In the genomic region with DNA sequence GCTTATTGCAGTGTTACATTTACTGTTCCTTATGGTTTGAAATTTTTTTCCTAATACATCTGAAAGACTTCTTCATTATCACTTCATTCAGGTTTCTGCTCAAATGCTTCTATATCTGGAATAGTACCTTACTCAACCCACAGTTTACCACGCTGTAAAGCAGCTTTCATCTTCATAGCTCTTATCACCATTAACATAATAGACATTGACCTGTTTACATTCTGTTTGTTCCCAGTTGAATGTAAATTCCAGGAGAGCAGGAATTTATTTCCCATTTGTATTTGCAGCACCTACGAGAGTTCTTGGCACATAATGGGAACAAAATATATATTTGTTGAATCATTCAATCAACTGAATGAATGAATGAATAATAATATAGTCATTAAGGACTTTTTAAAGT, we compare ENCODE assay signal across 29 cellular contexts.
"Had no signal": no experiment of that assay in that cellular context is flagged by ENCODE, and none has a peak within 500 bp of the region (broad histone marks: within the 10 kb centered on the region; RNA-seq: fewer than 3 reads in every experiment).

No MANE protein-coding gene starts in this region.

- H3K27me3 ChIP-seq: ascending aorta, breast epithelium, cardiac muscle cell, colonic mucosa, esophagus muscularis mucosa, foreskin keratinocyte, gastrocnemius medialis, heart left ventricle had no signal

- H3K9me3 ChIP-seq: ascending aorta, breast epithelium, colonic mucosa, esophagus muscularis mucosa, gastrocnemius medialis had no signal

- H3K36me3 ChIP-seq: ascending aorta, breast epithelium, cardiac muscle cell, colonic mucosa, esophagus muscularis mucosa, gastrocnemius medialis, heart left ventricle had no signal

- H3K4me3 ChIP-seq: ascending aorta, breast epithelium, cardiac muscle cell, colonic mucosa, esophagus muscularis mucosa, gastrocnemius medialis, heart left ventricle had no signal

- H3K4me1 Mint-ChIP-seq: activated CD4-positive, alpha-beta memory T cell treated with anti-CD3 and anti-CD28 coated beads, Interleukin-2, amount 10 ng/mL, durations not matched to agents 7 days and 5 days; activated CD4-positive, alpha-beta T cell treated with anti-CD3 and anti-CD28 coated beads, Interleukin-2, amount 10 ng/mL, durations not matched to agents 7 days and 5 days; activated naive CD4-positive, alpha-beta T cell treated with anti-CD3 and anti-CD28 coated beads, Interleukin-2, amount 10 ng/mL, durations not matched to agents 7 days and 5 days; activated naive CD8-positive, alpha-beta T cell treated with anti-CD3 and anti-CD28 coated beads, Interleukin-2, amount 10 ng/mL, durations not matched to agents 7 days and 5 days; brain had no signal

- H3K27me3 Mint-ChIP-seq: activated CD4-positive, alpha-beta memory T cell treated with anti-CD3 and anti-CD28 coated beads, Interleukin-2, amount 10 ng/mL, durations not matched to agents 7 days and 5 days; activated CD4-positive, alpha-beta T cell treated with anti-CD3 and anti-CD28 coated beads, Interleukin-2, amount 10 ng/mL, durations not matched to agents 7 days and 5 days; activated naive CD4-positive, alpha-beta T cell treated with anti-CD3 and anti-CD28 coated beads, Interleukin-2, amount 10 ng/mL, durations not matched to agents 7 days and 5 days; activated naive CD8-positive, alpha-beta T cell treated with anti-CD3 and anti-CD28 coated beads, Interleukin-2, amount 10 ng/mL, durations not matched to agents 7 days and 5 days; activated T-cell treated with anti-CD3 and anti-CD28 coated beads, Interleukin-2, amount 50 U/mL, for 24 hours had no signal

- H3K27ac ChIP-seq: ascending aorta, breast epithelium, cardiac muscle cell, colonic mucosa, esophagus muscularis mucosa, foreskin keratinocyte, gastrocnemius medialis, heart left ventricle had no signal

- H3K36me3 Mint-ChIP-seq: activated naive CD4-positive, alpha-beta T cell treated with anti-CD3 and anti-CD28 coated beads, Interleukin-2, amount 10 ng/mL, durations not matched to agents 7 days and 5 days; activated naive CD4-positive, alpha-beta T cell treated with anti-CD3 and anti-CD28 coated beads, Interleukin-2, amount 50 U/mL, for 72 hours; activated naive CD8-positive, alpha-beta T cell treated with anti-CD3 and anti-CD28 coated beads, Interleukin-2, amount 10 ng/mL, durations not matched to agents 7 days and 5 days; brain had no signal

- H3K27ac Mint-ChIP-seq: activated CD4-positive, alpha-beta memory T cell treated with anti-CD3 and anti-CD28 coated beads, Interleukin-2, amount 10 ng/mL, durations not matched to agents 7 days and 5 days; activated CD4-positive, alpha-beta T cell treated with anti-CD3 and anti-CD28 coated beads, Interleukin-2, amount 10 ng/mL, durations not matched to agents 7 days and 5 days; activated naive CD4-positive, alpha-beta T cell treated with anti-CD3 and anti-CD28 coated beads, Interleukin-2, amount 10 ng/mL, durations not matched to agents 7 days and 5 days; activated naive CD4-positive, alpha-beta T cell treated with anti-CD3 and anti-CD28 coated beads, Interleukin-2, amount 50 U/mL, for 72 hours; activated naive CD8-positive, alpha-beta T cell treated with anti-CD3 and anti-CD28 coated beads, Interleukin-2, amount 10 ng/mL, durations not matched to agents 7 days and 5 days; activated T-cell treated with anti-CD3 and anti-CD28 coated beads, Interleukin-2, amount 50 U/mL, for 24 hours; activated T-cell treated with anti-CD3 and anti-CD28 coated beads, Interleukin-2, amount 50 U/mL, for 72 hours; brain had no signal

- ATAC-seq: activated naive CD4-positive, alpha-beta T cell treated with anti-CD3 and anti-CD28 coated beads, Interleukin-2, amount 50 U/mL, for 72 hours; activated T-cell treated with anti-CD3 and anti-CD28 coated beads, Interleukin-2, amount 50 U/mL, for 72 hours; foreskin keratinocyte; gastrocnemius medialis; heart left ventricle had no signal

- H3K4me3 Mint-ChIP-seq: activated CD4-positive, alpha-beta memory T cell treated with anti-CD3 and anti-CD28 coated beads, Interleukin-2, amount 10 ng/mL, durations not matched to agents 7 days and 5 days; activated CD4-positive, alpha-beta T cell treated with anti-CD3 and anti-CD28 coated beads, Interleukin-2, amount 10 ng/mL, durations not matched to agents 7 days and 5 days; activated naive CD4-positive, alpha-beta T cell treated with anti-CD3 and anti-CD28 coated beads, Interleukin-2, amount 10 ng/mL, durations not matched to agents 7 days and 5 days; activated naive CD8-positive, alpha-beta T cell treated with anti-CD3 and anti-CD28 coated beads, Interleukin-2, amount 10 ng/mL, durations not matched to agents 7 days and 5 days; activated T-cell treated with anti-CD3 and anti-CD28 coated beads, Interleukin-2, amount 50 U/mL, for 24 hours; activated T-cell treated with anti-CD3 and anti-CD28 coated beads, Interleukin-2, amount 50 U/mL, for 72 hours; brain had no signal

- H3K9me3 Mint-ChIP-seq: brain had no signal

- DNase-seq: activated CD4-positive, alpha-beta memory T cell treated with anti-CD3 and anti-CD28 coated beads, Interleukin-2, amount 10 ng/mL, durations not matched to agents 7 days and 5 days; activated CD4-positive, alpha-beta T cell treated with anti-CD3 and anti-CD28 coated beads for 1 hour; activated CD4-positive, alpha-beta T cell treated with anti-CD3 and anti-CD28 coated beads for 4 hours; activated CD4-positive, alpha-beta T cell treated with anti-CD3 and anti-CD28 coated beads, Interleukin-2, amount 10 ng/mL, durations not matched to agents 7 days and 5 days; activated CD4-positive, alpha-beta T cell treated with anti-CD3 and anti-CD28 coated beads, Interleukin-2, amount 50 U/mL, for 4 hours; activated CD8-positive, alpha-beta memory T cell treated with anti-CD3 and anti-CD28 coated beads, Interleukin-2, amount 50 U/mL, for 48 hours; activated gamma-delta T cell; activated naive CD4-positive, alpha-beta T cell; activated naive CD4-positive, alpha-beta T cell treated with anti-CD3 and anti-CD28 coated beads, Interleukin-2, amount 10 ng/mL, durations not matched to agents 7 days and 5 days; activated naive CD8-positive, alpha-beta T cell treated with anti-CD3 and anti-CD28 coated beads, Interleukin-2, amount 10 ng/mL, durations not matched to agents 7 days and 5 days; activated T-cell treated with anti-CD3 and anti-CD28 coated beads for 4 hours; activated T-cell treated with anti-CD3 and anti-CD28 coated beads, Interleukin-2, amount 50 U/mL, for 24 hours; activated T-cell treated with anti-CD3 and anti-CD28 coated beads, Interleukin-2, amount 50 U/mL, for 72 hours; central memory CD4-positive, alpha-beta T cell; cerebellar nuclear complex; colonic mucosa; effector CD8-positive, alpha-beta T cell; erythroblast; foreskin keratinocyte; gastrocnemius medialis; glutamatergic neuron; heart left ventricle; T-helper 2 cell had no signal

- H3K4me1 ChIP-seq: ascending aorta, breast epithelium, colonic mucosa, esophagus muscularis mucosa, foreskin keratinocyte, gastrocnemius medialis, heart left ventricle had no signal
